9 cellular contexts compared by ENCODE assay signal in the genomic region with DNA sequence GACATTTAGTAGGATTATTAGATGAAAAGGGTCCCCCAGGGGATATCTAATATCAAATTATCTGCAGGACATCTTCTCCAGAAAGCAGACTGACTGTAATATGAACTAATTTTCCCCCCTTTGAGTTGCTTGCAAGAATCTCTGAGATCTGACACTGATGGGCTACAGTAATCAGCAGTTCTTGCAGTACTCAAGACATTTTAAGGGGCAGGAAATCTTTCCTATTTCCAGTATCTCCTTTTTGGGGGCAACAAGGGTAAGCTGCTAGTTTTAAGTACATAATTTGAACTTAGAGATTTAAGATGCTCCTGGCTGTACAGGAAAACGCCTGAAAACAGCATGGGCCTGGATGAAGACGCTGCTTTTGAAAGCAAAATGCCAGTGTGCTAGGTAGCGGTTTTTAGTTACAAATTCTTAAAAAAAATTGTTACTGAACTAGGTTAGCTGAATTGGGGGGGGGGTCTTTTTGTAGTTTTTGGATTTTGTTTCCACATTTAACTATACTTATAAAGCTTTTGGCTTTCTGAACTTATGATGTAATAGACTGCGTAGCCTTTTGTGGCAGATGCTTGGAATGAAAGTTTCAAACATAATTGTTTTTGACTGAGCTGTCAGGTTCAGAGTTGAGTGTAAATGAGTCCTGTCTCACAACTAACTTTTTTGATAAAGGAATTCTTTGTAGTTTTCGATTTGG. TPM values are rescaled to one million over a fixed set of nuclear protein-coding genes. Genes with fewer than 3 reads are reported as not detected.
DNase-seq lines count a peak whose midpoint lies in the region; ATAC-seq and TF ChIP-seq lines count a peak whose summit lies in the region.
"Had no signal": no experiment of that assay in that cellular context is flagged by ENCODE, and none has a peak within 500 bp of the region (broad histone marks: within the 10 kb centered on the region; RNA-seq: fewer than 3 reads in every experiment).

No MANE protein-coding gene starts in this region.

- POLR2A ChIA-PET in Panc1 (lab: Charles Lee), result no interaction called here

- H3K27ac ChIP-seq in Panc1 (ENCODE audit: low read length) (peak overlapping the region; percentile 84), esophagus squamous epithelium (peak overlapping the region; percentile 60 to 98 (median 98)), psoas muscle (no peak overlapping the region)

- H3K4me1 ChIP-seq in Panc1 (ENCODE audit: control insufficient read depth, insufficient read depth, low read length), result peaks cover 14% of the 10 kb centered on the region
- peaks cover 0 to 83% (median 15%) of the 10 kb centered on the region in 3 donors for H3K4me1 ChIP-seq in esophagus squamous epithelium
- no peaks in the 10 kb centered on the region for H3K4me1 ChIP-seq in psoas muscle

- H3K9me3 ChIP-seq in Panc1 (ENCODE audit: control insufficient read depth, insufficient read depth, low read depth, low read length) (no peaks in the 10 kb centered on the region), esophagus squamous epithelium (no peaks in the 10 kb centered on the region), psoas muscle (no peaks in the 10 kb centered on the region)

- H3K36me3 ChIP-seq in Panc1 (ENCODE audit: control insufficient read depth, insufficient read depth, low read length) (no peaks in the 10 kb centered on the region; the same call in none of the 2 replicates), esophagus squamous epithelium (peaks cover 0 to 13% (median 0%) of the 10 kb centered on the region in 3 donors), psoas muscle (ENCODE audit: insufficient read depth in 1 of 2, low read depth in 1 of 2) (no peaks in the 10 kb centered on the region)

- no peak for TF ChIP-seq POLR2A in esophagus squamous epithelium (IDR thresholded peaks at IDR 0.05)

- H3K4me3 ChIP-seq in Panc1 (ENCODE audit: low read depth in 2 of 2, low read length in 2 of 2), result peak overlapping the region; percentile 71 to 82
- H3K4me3 ChIP-seq in esophagus squamous epithelium, result peak overlapping the region; percentile 69 to 88 (median 87)
- H3K4me3 ChIP-seq in psoas muscle, result peak overlapping the region; percentile 86

- ATAC-seq in Panc1 (no peak), psoas muscle (no peak), HG02610 (IDR thresholded peaks at IDR 0.05; ENCODE audit: unreplicated experiment) (no peak)

- H3K27me3 ChIP-seq in Panc1 (ENCODE audit: control insufficient read depth, insufficient read depth, low read length), result no peaks in the 10 kb centered on the region
- H3K27me3 ChIP-seq in esophagus squamous epithelium, result no peaks in the 10 kb centered on the region
- no peaks in the 10 kb centered on the region for H3K27me3 ChIP-seq in psoas muscle (ENCODE audit: insufficient read depth in 3 of 3, low read length in 2 of 3)

- in situ Hi-C loops in Panc1 (cut with HindIII; ENCODE audit: low pct_unique_long_range_greater_than_20kb, low sequenced_read_pairs), result no loop called here

- WGBS in esophagus squamous epithelium, 2 donors, result 37 to 58% methylated on average over 5 of the region's 5 CpGs
- 56 to 80% (median 64%) methylated on average over 5 of the region's 5 CpGs for WGBS in psoas muscle, 3 donors

- no peak for TF ChIP-seq CTCF in Panc1 (IDR thresholded peaks at IDR 0.05)
- no peak for TF ChIP-seq CTCF in esophagus squamous epithelium (IDR thresholded peaks at IDR 0.05)
- TF ChIP-seq CTCF in psoas muscle (IDR thresholded peaks at IDR 0.05), result no peak

- DNase-seq in ELR (ENCODE audit: low read depth) (peak; percentile 37), Panc1 (ENCODE audit: low read depth, low spot score) (no peak), esophagus squamous epithelium (lab: John Stamatoyannopoulos, UW) (no peak), psoas muscle (no peak), glomerular visceral epithelial cell (ENCODE audit: extremely low spot score) (no peak), NCI-H2081 (lab: John Stamatoyannopoulos, UW) (no peak), NCI-H748 treated with DMSO at 0.1 percent for 48 hours (lab: John Stamatoyannopoulos, UW) (no peak)
- DNase-seq: activated CD4-positive, alpha-beta T cell treated with anti-CD3 and anti-CD28 coated beads for 1 hour had no signal

- intact Hi-C loops in Panc1 (cut with micrococcal nuclease; ENCODE audit: unreplicated experiment), result loop anchor here (2.0 to 10.0 kb wide), 3 partner anchors 122 to 369 kb away; no protein-coding TSS in a partner anchor
- intact Hi-C loops in esophagus squamous epithelium (cut with DNase I), result loop anchor here (10.0 kb wide), 1 partner anchor 369 kb away; no protein-coding TSS in a partner anchor
- intact Hi-C loops in psoas muscle (cut with DNase I), result loop anchor here (5.0 kb wide), 2 partner anchors 123 to 372 kb away; no protein-coding TSS in a partner anchor

- CTCF ChIA-PET in Panc1 (lab: Charles Lee), result interaction anchor here (0.7 kb wide), 1 partner anchor 27 kb away, joined by 4 read pairs; no protein-coding TSS in a partner anchor

- BruUV-seq in Panc1 (replicated peaks; lab: Mats Ljungman, UMichigan), result no TSS peak

RNA-seq across cellular contexts. Expression of gene FRMD6, which starts 2.3 kb away (rescaled TPM):
- 40.7 TPM for total RNA-seq in Panc1 (2021; ENCODE audit: unreplicated experiment)
- 36.3 TPM for polyA plus RNA-seq in Panc1 (2012; ENCODE audit: insufficient read length)
- total RNA-seq in esophagus squamous epithelium, result 100 to 1,000 TPM in 3 of 4 donors, 10 to 100 TPM in 1; 98.1 to 191 (median 110) TPM
- total RNA-seq in psoas muscle, result 1 to 10 TPM; 5.0 to 9.8 (median 5.9) TPM
- polyA plus RNA-seq in psoas muscle, result 1 to 10 TPM; 2.5 to 3.2 (median 2.6) TPM
